Comparison of ENCODE assay signal across 1 cellular context in the genomic region with DNA sequence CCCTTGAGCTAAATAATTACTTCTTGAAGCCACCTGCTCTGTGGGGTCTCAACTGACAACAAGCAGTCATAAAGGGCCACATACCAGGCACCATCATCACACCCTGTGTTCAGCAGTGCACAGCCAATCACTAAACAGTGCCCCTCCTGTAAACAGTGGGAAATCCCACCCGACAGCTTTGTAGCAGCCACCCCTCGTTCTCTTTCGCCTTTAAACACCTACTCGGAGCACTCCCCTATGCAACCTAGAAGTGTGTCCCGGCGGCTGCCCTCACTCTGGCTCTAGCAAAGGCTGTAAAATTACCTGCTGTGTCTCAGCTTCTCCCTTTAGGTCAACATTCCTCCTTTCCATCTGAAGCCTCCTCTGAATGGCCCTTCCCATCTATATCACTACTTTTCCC.
TF ChIP-seq lines count a peak whose summit lies in the region.

No MANE protein-coding gene starts in this region.

TF ChIP-seq in GM23338, 12 proteins besides CTCF, POLR2A, EP300 and RAD21 (continued from another document):
- TF ChIP-seq, protein P1, sequence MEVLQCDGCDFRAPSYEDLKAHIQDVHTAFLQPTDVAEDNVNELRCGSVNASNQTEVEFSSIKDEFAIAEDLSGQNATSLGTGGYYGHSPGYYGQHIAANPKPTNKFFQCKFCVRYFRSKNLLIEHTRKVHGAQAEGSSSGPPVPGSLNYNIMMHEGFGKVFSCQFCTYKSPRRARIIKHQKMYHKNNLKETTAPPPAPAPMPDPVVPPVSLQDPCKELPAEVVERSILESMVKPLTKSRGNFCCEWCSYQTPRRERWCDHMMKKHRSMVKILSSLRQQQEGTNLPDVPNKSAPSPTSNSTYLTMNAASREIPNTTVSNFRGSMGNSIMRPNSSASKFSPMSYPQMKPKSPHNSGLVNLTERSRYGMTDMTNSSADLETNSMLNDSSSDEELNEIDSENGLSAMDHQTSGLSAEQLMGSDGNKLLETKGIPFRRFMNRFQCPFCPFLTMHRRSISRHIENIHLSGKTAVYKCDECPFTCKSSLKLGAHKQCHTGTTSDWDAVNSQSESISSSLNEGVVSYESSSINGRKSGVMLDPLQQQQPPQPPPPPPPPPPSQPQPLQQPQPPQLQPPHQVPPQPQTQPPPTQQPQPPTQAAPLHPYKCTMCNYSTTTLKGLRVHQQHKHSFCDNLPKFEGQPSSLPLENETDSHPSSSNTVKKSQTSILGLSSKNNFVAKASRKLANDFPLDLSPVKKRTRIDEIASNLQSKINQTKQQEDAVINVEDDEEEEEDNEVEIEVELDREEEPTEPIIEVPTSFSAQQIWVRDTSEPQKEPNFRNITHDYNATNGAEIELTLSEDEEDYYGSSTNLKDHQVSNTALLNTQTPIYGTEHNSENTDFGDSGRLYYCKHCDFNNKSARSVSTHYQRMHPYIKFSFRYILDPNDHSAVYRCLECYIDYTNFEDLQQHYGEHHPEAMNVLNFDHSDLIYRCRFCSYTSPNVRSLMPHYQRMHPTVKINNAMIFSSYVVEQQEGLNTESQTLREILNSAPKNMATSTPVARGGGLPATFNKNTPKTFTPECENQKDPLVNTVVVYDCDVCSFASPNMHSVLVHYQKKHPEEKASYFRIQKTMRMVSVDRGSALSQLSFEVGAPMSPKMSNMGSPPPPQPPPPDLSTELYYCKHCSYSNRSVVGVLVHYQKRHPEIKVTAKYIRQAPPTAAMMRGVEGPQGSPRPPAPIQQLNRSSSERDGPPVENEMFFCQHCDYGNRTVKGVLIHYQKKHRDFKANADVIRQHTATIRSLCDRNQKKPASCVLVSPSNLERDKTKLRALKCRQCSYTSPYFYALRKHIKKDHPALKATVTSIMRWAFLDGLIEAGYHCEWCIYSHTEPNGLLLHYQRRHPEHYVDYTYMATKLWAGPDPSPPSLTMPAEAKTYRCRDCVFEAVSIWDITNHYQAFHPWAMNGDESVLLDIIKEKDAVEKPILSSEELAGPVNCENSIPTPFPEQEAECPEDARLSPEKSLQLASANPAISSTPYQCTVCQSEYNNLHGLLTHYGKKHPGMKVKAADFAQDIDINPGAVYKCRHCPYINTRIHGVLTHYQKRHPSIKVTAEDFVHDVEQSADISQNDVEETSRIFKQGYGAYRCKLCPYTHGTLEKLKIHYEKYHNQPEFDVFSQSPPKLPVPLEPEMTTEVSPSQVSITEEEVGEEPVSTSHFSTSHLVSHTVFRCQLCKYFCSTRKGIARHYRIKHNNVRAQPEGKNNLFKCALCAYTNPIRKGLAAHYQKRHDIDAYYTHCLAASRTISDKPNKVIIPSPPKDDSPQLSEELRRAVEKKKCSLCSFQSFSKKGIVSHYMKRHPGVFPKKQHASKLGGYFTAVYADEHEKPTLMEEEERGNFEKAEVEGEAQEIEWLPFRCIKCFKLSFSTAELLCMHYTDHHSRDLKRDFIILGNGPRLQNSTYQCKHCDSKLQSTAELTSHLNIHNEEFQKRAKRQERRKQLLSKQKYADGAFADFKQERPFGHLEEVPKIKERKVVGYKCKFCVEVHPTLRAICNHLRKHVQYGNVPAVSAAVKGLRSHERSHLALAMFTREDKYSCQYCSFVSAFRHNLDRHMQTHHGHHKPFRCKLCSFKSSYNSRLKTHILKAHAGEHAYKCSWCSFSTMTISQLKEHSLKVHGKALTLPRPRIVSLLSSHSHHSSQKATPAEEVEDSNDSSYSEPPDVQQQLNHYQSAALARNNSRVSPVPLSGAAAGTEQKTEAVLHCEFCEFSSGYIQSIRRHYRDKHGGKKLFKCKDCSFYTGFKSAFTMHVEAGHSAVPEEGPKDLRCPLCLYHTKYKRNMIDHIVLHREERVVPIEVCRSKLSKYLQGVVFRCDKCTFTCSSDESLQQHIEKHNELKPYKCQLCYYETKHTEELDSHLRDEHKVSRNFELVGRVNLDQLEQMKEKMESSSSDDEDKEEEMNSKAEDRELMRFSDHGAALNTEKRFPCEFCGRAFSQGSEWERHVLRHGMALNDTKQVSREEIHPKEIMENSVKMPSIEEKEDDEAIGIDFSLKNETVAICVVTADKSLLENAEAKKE (CRISPR knock-in tag; IDR thresholded peaks at IDR 0.05): no peak
- no peak for TF ChIP-seq ZNF331 (CRISPR knock-in tag; IDR thresholded peaks at IDR 0.05; ENCODE audit: low read depth)
- TF ChIP-seq ZNF114 (CRISPR knock-in tag; IDR thresholded peaks at IDR 0.05): no peak
- no peak for TF ChIP-seq EZH2 (IDR thresholded peaks at IDR 0.05; ENCODE audit: low read depth, unreplicated experiment)
